In genomic region chr4:156378053-156378665, GRCh38 we compare ENCODE assay signal across 7 cellular contexts.
DNase-seq lines count a peak whose midpoint lies in the region; ATAC-seq and TF ChIP-seq lines count a peak whose summit lies in the region.

No MANE protein-coding gene starts in this region.

- no peaks in the 10 kb centered on the region for H3F3A ChIP-seq in PC-9 (ENCODE audit: insufficient read depth, low read depth)

- CTCF ChIA-PET in PC-9 (lab: Charles Lee): no interaction called here

- no peaks in the 10 kb centered on the region for H4K20me1 ChIP-seq in PC-9 (ENCODE audit: insufficient read depth)

- peak; percentile 52 for TF ChIP-seq CTCF in PC-9 (conservative IDR thresholded peaks at IDR 0.05)

- H3K79me2 ChIP-seq in PC-9 (ENCODE audit: low read depth): no peaks in the 10 kb centered on the region

- POLR2A ChIA-PET in PC-9 (lab: Charles Lee; ENCODE audit: unreplicated experiment): no interaction called here

- DNase-seq in PC-9 (no peak), iPS-NIHi7 (ENCODE audit: extremely low spot score) (peak; percentile 60), sciatic nerve (ENCODE audit: low spot score) (no peak)
- no peak for DNase-seq in activated naive CD4-positive, alpha-beta T cell treated with anti-CD3 and anti-CD28 coated beads, Interleukin-2, amount 50 U/mL, for 72 hours (ENCODE audit: low spot score in 2 of 2)

- H3K36me3 Mint-ChIP-seq in activated naive CD4-positive, alpha-beta T cell treated with anti-CD3 and anti-CD28 coated beads, Interleukin-2, amount 50 U/mL, for 72 hours: no peaks in the 10 kb centered on the region

- no peak overlapping the region for H3K27ac ChIP-seq in PC-9

- intact Hi-C loops in PC-9 (cut with micrococcal nuclease; ENCODE audit: unreplicated experiment): no loop called here
- intact Hi-C loops in sciatic nerve (cut with DNase I): no loop called here

- no peak overlapping the region for H3K27ac Mint-ChIP-seq in activated naive CD4-positive, alpha-beta T cell treated with anti-CD3 and anti-CD28 coated beads, Interleukin-2, amount 50 U/mL, for 72 hours

- BruUV-seq in PC-9 (replicated peaks; lab: Mats Ljungman, UMichigan): no TSS peak

- H3K4me2 ChIP-seq in PC-9: no peak overlapping the region

- ATAC-seq in GM18520 (IDR thresholded peaks at IDR 0.05; ENCODE audit: unreplicated experiment) (peak; percentile 65), HG03159 (IDR thresholded peaks at IDR 0.05; ENCODE audit: unreplicated experiment) (peak; percentile 91), HG03280 (IDR thresholded peaks at IDR 0.05; ENCODE audit: unreplicated experiment) (no peak), sciatic nerve (no peak)
- no peak for ATAC-seq in activated naive CD4-positive, alpha-beta T cell treated with anti-CD3 and anti-CD28 coated beads, Interleukin-2, amount 50 U/mL, for 72 hours

- H3K36me3 ChIP-seq in PC-9 (ENCODE audit: low read depth): no peaks in the 10 kb centered on the region

- no peaks in the 10 kb centered on the region for H3K4me1 ChIP-seq in PC-9 (replicated peaks; ENCODE audit: insufficient read depth)

- H3K27me3 ChIP-seq in PC-9 (ENCODE audit: insufficient read depth, low read depth): no peaks in the 10 kb centered on the region

- no peaks in the 10 kb centered on the region for H3K9me3 ChIP-seq in PC-9 (ENCODE audit: insufficient read depth, low read depth)

- H3K4me3 ChIP-seq in PC-9: no peak overlapping the region

- no peaks in the 10 kb centered on the region for H3K9me2 ChIP-seq in PC-9 (ENCODE audit: insufficient read depth)

- H2AFZ ChIP-seq in PC-9: no peak overlapping the region

- H3K9me3 Mint-ChIP-seq in activated naive CD4-positive, alpha-beta T cell treated with anti-CD3 and anti-CD28 coated beads, Interleukin-2, amount 50 U/mL, for 72 hours: peaks cover 0 to 8% of the 10 kb centered on the region in 2 donors

Comparison
In these comparisons a context has a peak if more than half of its experiments do, and no peak if none do; other contexts are left out.
1. ATAC-seq: peak in GM18520 (single experiment) and HG03159 (single experiment); none in HG03280 (single experiment), sciatic nerve (single experiment) and activated naive CD4-positive, alpha-beta T cell treated with anti-CD3 and anti-CD28 coated beads, Interleukin-2, amount 50 U/mL, for 72 hours (0 of 2).